Comparison of ENCODE assay signal across 19 cellular contexts in genomic region chr1:174239541-174239940, GRCh38.
DNase-seq lines count a peak whose midpoint lies in the region; ATAC-seq and TF ChIP-seq lines count a peak whose summit lies in the region.
"Had no signal": no experiment of that assay in that cellular context is flagged by ENCODE, and none has a peak within 500 bp of the region (broad histone marks: within the 10 kb centered on the region; RNA-seq: fewer than 3 reads in every experiment).

No MANE protein-coding gene starts in this region.

- peak; percentile 19 for DNase-seq in choroid plexus epithelial cell (ENCODE audit: low read depth)
- no peak for DNase-seq in left lobe of liver (ENCODE audit: low spot score)
- no peak for DNase-seq in NOMO-1 treated with dmso at 0.1 percent for 144 hours (lab: John Stamatoyannopoulos, UW; ENCODE audit: unreplicated experiment)
- DNase-seq in medulla oblongata (ENCODE audit: extremely low spot score), result no peak
- DNase-seq: activated CD8-positive, alpha-beta memory T cell treated with anti-CD3 and anti-CD28 coated beads for 24 hours; activated naive CD8-positive, alpha-beta T cell treated with anti-CD3 and anti-CD28 coated beads, Interleukin-2, amount 10 ng/mL, durations not matched to agents 7 days and 5 days; DMS 273 treated with DMSO at 0.1 percent for 48 hours; islet precursor cell; mesenchymal stem cell; NCI-H1105; NCI-H2081 treated with DMSO at 0.1 percent for 48 hours; NCI-H524 treated with DMSO at 0.1 percent for 48 hours; spleen; stimulated activated CD8-positive, alpha-beta memory T cell treated with anti-CD3 and anti-CD28 coated beads, Interleukin-4, amount 100 ng/mL, for 48 hours had no signal

- peak overlapping the region; percentile 83 for H3K9ac ChIP-seq in HUES64 (ENCODE audit: low read depth, low read length)
- H3K9ac ChIP-seq: BLaER1 treated with 17β-estradiol and CSF1 and Interleukin-3, amounts not matched to agents 10 nM and 100 nM had no signal

- H3K4me1 ChIP-seq in HUES64 (ENCODE audit: insufficient read depth, low read length), result peaks cover 7% of the 10 kb centered on the region
- H3K4me1 ChIP-seq: BLaER1 treated with 17β-estradiol and CSF1 and Interleukin-3, amounts not matched to agents 10 nM and 100 nM; spleen had no signal

- no peaks in the 10 kb centered on the region for H3K27me3 ChIP-seq in HUES64 (ENCODE audit: insufficient read depth, low read length)
- H3K27me3 ChIP-seq: BLaER1 treated with 17β-estradiol and CSF1 and Interleukin-3, amounts not matched to agents 10 nM and 100 nM; spleen had no signal

- TF ChIP-seq CTCF in choroid plexus epithelial cell (conservative IDR thresholded peaks at IDR 0.05; ENCODE audit: low read depth, low read length), result no peak

- WGBS in HUES64, result no CpG with 5 or more reads among the region's 1 CpG

- ATAC-seq in left lobe of liver (peak; percentile 34), HG03196 (IDR thresholded peaks at IDR 0.05; ENCODE audit: unreplicated experiment) (no peak), HG03159 (IDR thresholded peaks at IDR 0.05; ENCODE audit: unreplicated experiment) (no peak)
- ATAC-seq: natural killer cell treated with Interleukin-12 subunit alpha and Interleukin-12 subunit beta and Interleukin-15 and Interleukin-18, amount 100 ng/mL, for 72 hours had no signal

- peaks cover 20% of the 10 kb centered on the region for H3K36me3 ChIP-seq in HUES64 (ENCODE audit: insufficient read depth, low read length)

- H3K9me3 ChIP-seq in HUES64 (ENCODE audit: insufficient read depth, low read depth, low read length), result no peaks in the 10 kb centered on the region
- H3K9me3 ChIP-seq: BLaER1 treated with 17β-estradiol and CSF1 and Interleukin-3, amounts not matched to agents 10 nM and 100 nM; spleen had no signal

- peak overlapping the region; percentile 20; the same call in 1 of the 2 replicates for H3K27ac ChIP-seq in HUES64 (ENCODE audit: low read depth, low read length)
- H3K27ac ChIP-seq: BLaER1 treated with 17β-estradiol and CSF1 and Interleukin-3, amounts not matched to agents 10 nM and 100 nM; spleen had no signal

- H3K4me3 ChIP-seq in HUES64 (ENCODE audit: low read length) (peak overlapping the region; percentile 58), choroid plexus epithelial cell (ENCODE audit: low read depth, low read length) (no peak overlapping the region)
- H3K4me3 ChIP-seq: BLaER1 treated with 17β-estradiol and CSF1 and Interleukin-3, amounts not matched to agents 10 nM and 100 nM; spleen had no signal
